ENCODE assay signal across 21 cellular contexts in the genomic region with DNA sequence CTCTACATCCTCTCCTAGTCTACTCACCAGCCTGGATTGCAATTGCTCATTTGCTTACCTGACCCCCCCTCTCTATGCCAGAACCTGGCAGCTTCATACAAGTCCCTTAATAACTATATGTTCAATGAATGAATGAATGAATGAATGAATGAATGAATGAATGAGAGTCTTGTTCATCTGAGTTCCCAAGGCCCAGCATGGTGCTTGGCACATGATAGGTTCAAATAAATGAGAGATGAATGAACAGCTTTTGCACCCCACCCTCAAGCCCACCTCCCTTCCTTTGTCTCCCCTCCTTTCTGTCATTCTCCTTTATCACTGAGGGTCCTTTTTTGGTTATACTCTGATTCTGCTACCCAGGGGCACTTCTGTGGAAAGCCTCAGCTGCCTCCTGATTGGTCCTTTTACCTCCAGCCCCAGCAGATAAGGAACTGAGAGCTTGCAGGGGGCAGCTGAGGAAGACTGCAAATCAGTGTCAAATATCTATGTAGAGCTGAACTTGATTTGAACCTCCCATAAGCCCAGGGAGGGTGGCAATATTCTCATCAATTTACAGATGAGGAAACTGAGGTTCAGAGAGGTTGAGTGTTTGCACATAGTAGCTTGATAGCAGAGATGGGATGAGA. TPM values are rescaled to one million over a fixed set of nuclear protein-coding genes. Genes with fewer than 3 reads are reported as not detected.
A peak's percentile ranks its signal among the peaks of the same experiment; 100 is the strongest.
DNase-seq lines count a peak whose midpoint lies in the region; ATAC-seq, FAIRE-seq and TF ChIP-seq lines count a peak whose summit lies in the region.
"Had no signal": no experiment of that assay in that cellular context is flagged by ENCODE, and none has a peak within 500 bp of the region (broad histone marks: within the 10 kb centered on the region; RNA-seq: fewer than 3 reads in every experiment).

No MANE protein-coding gene starts in this region.

- no peaks in the 10 kb centered on the region for H3K9me1 ChIP-seq in K562 (ENCODE audit: control insufficient read depth, insufficient read depth, low read length)

- peaks cover 13% of the 10 kb centered on the region for H3K4me1 Mint-ChIP-seq in stimulated activated memory B cell treated with anti-CD40 and anti-IgM and Interleukin-4, amounts not matched to agents 10 μg/mL and 1 μg/mL and 100 μg/mL, for 72 hours

- no peaks in the 10 kb centered on the region for H3K36me3 Mint-ChIP-seq in stimulated activated memory B cell treated with anti-CD40 and anti-IgM and Interleukin-4, amounts not matched to agents 10 μg/mL and 1 μg/mL and 100 μg/mL, for 72 hours

- H3K9me3 ChIP-seq in HEK293 (ENCODE audit: control insufficient read depth, insufficient read depth, low read depth, low read length) (no peaks in the 10 kb centered on the region), K562 (replicated peaks; ENCODE audit: control insufficient read depth, insufficient read depth, low read depth, low read length) (no peaks in the 10 kb centered on the region), adrenal gland (replicated peaks in 1 of 3) (no peaks in the 10 kb centered on the region)
- H3K9me3 ChIP-seq: SJSA1 had no signal

- H3K4me3 Mint-ChIP-seq in stimulated activated memory B cell treated with anti-CD40 and anti-IgM and Interleukin-4, amounts not matched to agents 10 μg/mL and 1 μg/mL and 100 μg/mL, for 72 hours = no peak overlapping the region
- H3K4me3 Mint-ChIP-seq: HFFc6 had no signal

- CTCF ChIA-PET in HEK293 (lab: Yijun Ruan, JAX) (interaction anchor here (1.1 to 3.5 kb wide), 3 partner anchors 15 to 56 kb away, joined by 3 to 16 read pairs (median 3); no protein-coding TSS in a partner anchor), K562 (lab: Yijun Ruan, JAX; ENCODE audit: low intra/inter-chr PET ratio) (no interaction called here)

- H3K4me1 ChIP-seq in HEK293 (ENCODE audit: control insufficient read depth, insufficient read depth, low read length) = no peaks in the 10 kb centered on the region
- peaks cover 0 to 5% of the 10 kb centered on the region in 2 experiments; a peak in 2 of 5 replicates for H3K4me1 ChIP-seq in K562 (replicated peaks in 1 of 2; ENCODE audit: control insufficient read depth in 2 of 2, insufficient read depth in 2 of 2, low read length in 2 of 2)
- peaks cover 0 to 14% of the 10 kb centered on the region in 2 donors for H3K4me1 ChIP-seq in adrenal gland (replicated peaks in 1 of 2)
- H3K4me1 ChIP-seq: SJSA1 had no signal

- no peak for TF ChIP-seq POLR2A in GM12891 (IDR thresholded peaks at IDR 0.05; ENCODE audit: low read depth, low read length)
- no peak for TF ChIP-seq POLR2A in K562 (conservative IDR thresholded peaks at IDR 0.05)
- TF ChIP-seq POLR2A in adrenal gland (IDR thresholded peaks at IDR 0.05) = no peak

- POLR2A ChIA-PET in HEK293 (lab: Yijun Ruan, JAX) (no interaction called here), K562 (lab: Yijun Ruan, JAX) (interaction anchor here (0.6 to 1.3 kb wide), 3 partner anchors 20 to 641 kb away, joined by 3 to 4 read pairs (median 4); no protein-coding TSS in a partner anchor)

- H3K4me2 ChIP-seq in K562 (ENCODE audit: insufficient read depth, low read length) = no peak overlapping the region

- TF ChIP-seq EP300 in K562 (IDR thresholded peaks at IDR 0.05; ENCODE audit: low read length) = no peak

- no peak for TF ChIP-seq CTCF in HEK293 (tag by site-specific recombination; IDR thresholded peaks at IDR 0.05)
- no peak for TF ChIP-seq CTCF in K562 (IDR thresholded peaks at IDR 0.05 in 2 of 3, conservative IDR thresholded peaks at IDR 0.05 in 1 of 3; ENCODE audit: insufficient read depth in 2 of 3, low read depth in 1 of 3, low read length in 3 of 3)
- no peak for TF ChIP-seq CTCF in adrenal gland (IDR thresholded peaks at IDR 0.05)

- peak overlapping the region; percentile 4 for H3K27ac Mint-ChIP-seq in stimulated activated memory B cell treated with anti-CD40 and anti-IgM and Interleukin-4, amounts not matched to agents 10 μg/mL and 1 μg/mL and 100 μg/mL, for 72 hours
- H3K27ac Mint-ChIP-seq: HFFc6 had no signal

- intact Hi-C loops in K562 (cut with micrococcal nuclease) = no loop called here
- intact Hi-C loops in adrenal gland (cut with DNase I) = no loop called here

- no peak for TF ChIP-seq RAD21 in K562 (CRISPR knock-in tag; conservative IDR thresholded peaks at IDR 0.05 in 1 of 2, IDR thresholded peaks at IDR 0.05 in 1 of 2)

- H3K4me3 ChIP-seq in HEK293 (ENCODE audit: low read depth, low read length) (no peak overlapping the region), K562 (no peak overlapping the region), adrenal gland (no peak overlapping the region)
- H3K4me3 ChIP-seq: SJSA1 had no signal

- H3K79me2 ChIP-seq in K562 (ENCODE audit: control insufficient read depth, insufficient read depth, low read length) = no peaks in the 10 kb centered on the region

- FAIRE-seq in GM12891 (lab: Jason Lieb, UNC) = no peak
- no peak for FAIRE-seq in K562 (lab: Jason Lieb, UNC)
- FAIRE-seq: H54, HepG2 had no signal

- H3K36me3 ChIP-seq in HEK293 (ENCODE audit: control insufficient read depth in 2 of 2, insufficient read depth in 1 of 2, low read length in 2 of 2) = no peaks in the 10 kb centered on the region
- H3K36me3 ChIP-seq in K562 (ENCODE audit: control insufficient read depth, insufficient read depth, low read length) = no peaks in the 10 kb centered on the region
- no peaks in the 10 kb centered on the region for H3K36me3 ChIP-seq in adrenal gland (replicated peaks in 1 of 2)
- H3K36me3 ChIP-seq: SJSA1 had no signal

- H3K27me3 Mint-ChIP-seq in stimulated activated memory B cell treated with anti-CD40 and anti-IgM and Interleukin-4, amounts not matched to agents 10 μg/mL and 1 μg/mL and 100 μg/mL, for 72 hours = no peaks in the 10 kb centered on the region

- in situ Hi-C loops in K562 (cut with MboI) = no loop called here

- no peak for ATAC-seq in K562
- ATAC-seq in stimulated activated memory B cell treated with anti-CD40 and anti-IgM and Interleukin-4, amounts not matched to agents 10 μg/mL and 1 μg/mL and 100 μg/mL, for 72 hours = peak; percentile 67
- ATAC-seq: HepG2 had no signal

- H3K27ac ChIP-seq in HEK293 (ENCODE audit: extremely low read depth, low read depth, low read length) (no peak overlapping the region), K562 (ENCODE audit: extremely low read depth, low read depth, low read length) (no peak overlapping the region), adrenal gland (no peak overlapping the region)
- H3K27ac ChIP-seq: C4-2B, RWPE1, SJSA1 had no signal

- H2AFZ ChIP-seq in K562 (ENCODE audit: low read depth, low read length) = no peak overlapping the region

- no peaks in the 10 kb centered on the region for H3K9me3 Mint-ChIP-seq in stimulated activated memory B cell treated with anti-CD40 and anti-IgM and Interleukin-4, amounts not matched to agents 10 μg/mL and 1 μg/mL and 100 μg/mL, for 72 hours
- H3K9me3 Mint-ChIP-seq: HFFc6 had no signal

- DNase-seq in GM12891 (ENCODE audit: insufficient read length, low spot score) (no peak), K562 (ENCODE audit: extremely low read depth in 1 of 4, low spot score in 3 of 4) (no peak), adrenal gland (no peak), SHP77 (lab: John Stamatoyannopoulos, UW) (no peak), hippocampal formation (lab: John Stamatoyannopoulos, UW) (no peak)
- DNase-seq: AML-193, DND-41, HFFc6, KG1, NCI-H1417 treated with DMSO at 0.1 percent for 48 hours, NCI-H187 treated with DMSO at 0.1 percent for 48 hours, NCI-H524, NCI-H82 had no signal

- H3K9ac ChIP-seq in K562 (ENCODE audit: insufficient read depth in 1 of 2, low read depth in 2 of 2, low read length in 2 of 2) = no peak overlapping the region

- H3K27me3 ChIP-seq in K562 (ENCODE audit: control insufficient read depth in 2 of 2, insufficient read depth in 2 of 2, low read length in 2 of 2) (peaks cover 0 to 21% of the 10 kb centered on the region in 2 experiments; a peak in 4 of 5 replicates), adrenal gland (no peaks in the 10 kb centered on the region)
- H3K27me3 ChIP-seq: SJSA1 had no signal

- no TSS peak for BruUV-seq in K562 (replicated peaks; lab: Mats Ljungman, UMichigan)

- no peaks in the 10 kb centered on the region for H4K20me1 ChIP-seq in K562 (replicated peaks; ENCODE audit: control insufficient read depth, insufficient read depth, low read length)

TF ChIP-seq in GM12891, 5 proteins besides CTCF, POLR2A, EP300 and RAD21:
- TF ChIP-seq POU2F2 (IDR thresholded peaks at IDR 0.05; ENCODE audit: low read depth, low read length) = no peak
- TF ChIP-seq SPI1 (IDR thresholded peaks at IDR 0.05; ENCODE audit: low read depth, low read length) = peak; percentile 71

TF ChIP-seq in HEK293, 187 proteins besides CTCF, POLR2A, EP300 and RAD21 (continues in another document):
- TF ChIP-seq ZNF529 (tag by site-specific recombination; IDR thresholded peaks at IDR 0.05; ENCODE audit: insufficient replicate concordance) (no peak), ZNF24 (tag by site-specific recombination; IDR thresholded peaks at IDR 0.05) (0 out of 2 replicates have a peak, but pooled peaks have one; percentile 39), ZBTB21 (tag by site-specific recombination; IDR thresholded peaks at IDR 0.05) (no peak)

TF ChIP-seq in K562, 482 proteins besides CTCF, POLR2A, EP300 and RAD21 (continues in another document):
- TF ChIP-seq TEAD4 (IDR thresholded peaks at IDR 0.05; ENCODE audit: low read length) (no peak), TEAD4 (CRISPR knock-in tag; IDR thresholded peaks at IDR 0.05; ENCODE audit: borderline replicate concordance) (no peak), ZNF12 (CRISPR knock-in tag; IDR thresholded peaks at IDR 0.05) (no peak)

RNA-seq across cellular contexts. Expression of gene CHRNB4, which starts 54.1 kb away (rescaled TPM):
- not detected for polyA plus RNA-seq in GM12891 (2012; ENCODE audit: low read depth, missing spikeins)
- not detected in 2 replicates for total RNA-seq in K562 (2011; cell fraction: chromatin; rRNA removed; ENCODE audit: low replicate concordance)
- not detected in 2 replicates for total RNA-seq in K562 (2011; cell fraction: nucleolus; rRNA removed)
- total RNA-seq in K562 (2011; cell fraction: nucleoplasm; rRNA removed) = not detected in 2 replicates
- 0.18 TPM in 1 of 2 replicates, not detected in the other for total RNA-seq in K562 (2014; rRNA removed)
- total RNA-seq in K562 (2014; rRNA removed; fragmentation: Illumina TruSeq; extraction: Trizol) = not detected in 2 replicates
- not detected in 2 replicates for total RNA-seq in K562 (2015; rRNA removed; fragmentation: Illumina TruSeq; extraction: Trizol)
- not detected in 2 replicates for total RNA-seq in K562 (2021)
- polyA plus RNA-seq in K562 (2011; rRNA removed) = not detected in 2 replicates
- 0.04 TPM in 1 of 2 replicates, not detected in the other for polyA plus RNA-seq in K562 (2011; cell fraction: cytosol; rRNA removed)
- polyA plus RNA-seq in K562 (2011; cell fraction: nucleus; rRNA removed) = 0.04 TPM in 1 of 2 replicates, not detected in the other
- not detected in 2 replicates for polyA plus RNA-seq in K562 (2012)
- not detected in 2 replicates for polyA plus RNA-seq in K562 (2014; fragmentation: Illumina TruSeq; extraction: Trizol)
- polyA plus RNA-seq in K562 (2014; fragmentation: Nextera tagmentation; extraction: Ambion mirVana) = under 1 TPM in 1 of 2 experiments, not detected in 1; 0.08 TPM
- not detected in 2 replicates for polyA plus RNA-seq in K562 (2014; rRNA removed)
- not detected in 2 replicates for polyA minus RNA-seq in K562 (2011; rRNA and poly(A)+ RNA removed)
- polyA minus RNA-seq in K562 (2011; cell fraction: cytosol; rRNA and poly(A)+ RNA removed) = not detected in 2 replicates
- not detected in 2 replicates for polyA minus RNA-seq in K562 (2011; cell fraction: nucleus; rRNA and poly(A)+ RNA removed)
- total RNA-seq in adrenal gland = 1 to 10 TPM in 3 of 8 donors, under 1 TPM in 5; 0.24 to 4.5 (median 0.82) TPM
- 1 to 10 TPM in 2 of 3 donors, under 1 TPM in 1; 0.34 to 5.7 (median 1.9) TPM for polyA plus RNA-seq in adrenal gland
- total RNA-seq: G401, HepG2, HFFc6, SJSA1 had no signal
- polyA plus RNA-seq: HepG2 had no signal
